In genomic region chr10:106136175-106136574, GRCh38 we compare ENCODE assay signal across 20 cellular contexts.
DNase-seq lines count a peak whose midpoint lies in the region; ATAC-seq, FAIRE-seq and TF ChIP-seq lines count a peak whose summit lies in the region.
"Had no signal": no experiment of that assay in that cellular context is flagged by ENCODE, and none has a peak within 500 bp of the region (broad histone marks: within the 10 kb centered on the region; RNA-seq: fewer than 3 reads in every experiment).

No MANE protein-coding gene starts in this region.

- no peaks in the 10 kb centered on the region for H3K9me3 ChIP-seq in tibial nerve
- H3K9me3 ChIP-seq: BLaER1 treated with 17β-estradiol and CSF1 and Interleukin-3, amounts not matched to agents 10 nM and 100 nM had no signal

- ATAC-seq in foreskin keratinocyte (peak; percentile 58), GM19463 (IDR thresholded peaks at IDR 0.05; ENCODE audit: unreplicated experiment) (no peak)
- ATAC-seq: CD8-positive, alpha-beta T cell; GM12878; GM23338 had no signal

- H3K27ac ChIP-seq in RWPE1 (no peak overlapping the region), foreskin keratinocyte (no peak overlapping the region), tibial nerve (no peak overlapping the region)
- H3K27ac ChIP-seq: BLaER1 treated with 17β-estradiol and CSF1 and Interleukin-3, amounts not matched to agents 10 nM and 100 nM had no signal

- H3K4me3 ChIP-seq in astrocyte of the cerebellum (ENCODE audit: low read depth, low read length) (no peak overlapping the region), tibial nerve (no peak overlapping the region)
- H3K4me3 ChIP-seq: BLaER1 treated with 17β-estradiol and CSF1 and Interleukin-3, amounts not matched to agents 10 nM and 100 nM; GM12878; GM23338 had no signal

- no peak for FAIRE-seq in HTR-8/SVneo (lab: Jason Lieb, UNC)
- FAIRE-seq: GM12878, H54 had no signal

- TF ChIP-seq EP300 in tibial nerve (IDR thresholded peaks at IDR 0.05): no peak

- H3K27me3 ChIP-seq in foreskin keratinocyte (no peaks in the 10 kb centered on the region), tibial nerve (no peaks in the 10 kb centered on the region)
- H3K27me3 ChIP-seq: BLaER1 treated with 17β-estradiol and CSF1 and Interleukin-3, amounts not matched to agents 10 nM and 100 nM had no signal

- TF ChIP-seq CTCF in RWPE1 (conservative IDR thresholded peaks at IDR 0.05; ENCODE audit: low read depth): no peak
- TF ChIP-seq CTCF in astrocyte of the cerebellum (IDR thresholded peaks at IDR 0.05; ENCODE audit: low read depth, low read length, missing control alignments): no peak
- TF ChIP-seq CTCF in foreskin keratinocyte (conservative IDR thresholded peaks at IDR 0.05): no peak
- TF ChIP-seq CTCF in tibial nerve (IDR thresholded peaks at IDR 0.05): no peak

- CTCF ChIA-PET in RWPE1 (lab: Yijun Ruan, JAX): no interaction called here

- in situ Hi-C loops in astrocyte of the cerebellum (cut with HindIII; ENCODE audit: low sequenced_read_pairs): no loop called here

- peak; percentile 8 for DNase-seq in HT1080 (ENCODE audit: low read depth)
- DNase-seq in RWPE1 (ENCODE audit: low spot score): peak; percentile 3
- peak; percentile 13 for DNase-seq in astrocyte of the cerebellum (ENCODE audit: low read depth)
- DNase-seq in foreskin keratinocyte: peak; percentile 75 to 82
- no peak for DNase-seq in tibial nerve (ENCODE audit: low spot score in 2 of 2)
- DNase-seq in HTR-8/SVneo (ENCODE audit: insufficient read length, low spot score): no peak
- no peak for DNase-seq in activated CD8-positive, alpha-beta memory T cell treated with anti-CD3 and anti-CD28 coated beads, Interleukin-2, amount 50 U/mL, for 4 hours
- DNase-seq: CD8-positive, alpha-beta T cell; COR-L47; DMS 273 treated with DMSO at 0.1 percent for 48 hours; DMS53; DND-41; EL; HCEC 1CT; IMR-90 had no signal

- POLR2A ChIA-PET in RWPE1 (lab: Yijun Ruan, JAX; ENCODE audit: low non-redundant PET): no interaction called here

- no peak for TF ChIP-seq POLR2A in tibial nerve (IDR thresholded peaks at IDR 0.05)

- H3K4me1 ChIP-seq in foreskin keratinocyte (no peaks in the 10 kb centered on the region), tibial nerve (peaks cover 0 to 10% (median 0%) of the 10 kb centered on the region in 4 donors)
- H3K4me1 ChIP-seq: BLaER1 treated with 17β-estradiol and CSF1 and Interleukin-3, amounts not matched to agents 10 nM and 100 nM had no signal

- H3K36me3 ChIP-seq in tibial nerve: no peaks in the 10 kb centered on the region
- H3K36me3 ChIP-seq: BLaER1 treated with 17β-estradiol and CSF1 and Interleukin-3, amounts not matched to agents 10 nM and 100 nM had no signal

Comparison
In these comparisons a context has a peak if more than half of its experiments do, and no peak if none do; other contexts are left out.
1. DNase-seq: peak in HT1080 (single experiment), RWPE1 (single experiment), astrocyte of the cerebellum (single experiment) and foreskin keratinocyte (2 of 2); none in tibial nerve (0 of 2), HTR-8/SVneo (single experiment) and activated CD8-positive, alpha-beta memory T cell treated with anti-CD3 and anti-CD28 coated beads, Interleukin-2, amount 50 U/mL, for 4 hours (single experiment).